In genomic region chr11:34198523-34198922, GRCh38 we compare ENCODE assay signal across 24 cellular contexts.
DNase-seq lines count a peak whose midpoint lies in the region; ATAC-seq, FAIRE-seq and TF ChIP-seq lines count a peak whose summit lies in the region.
"Had no signal": no experiment of that assay in that cellular context is flagged by ENCODE, and none has a peak within 500 bp of the region (broad histone marks: within the 10 kb centered on the region; RNA-seq: fewer than 3 reads in every experiment).

No MANE protein-coding gene starts in this region.

- no peak overlapping the region for H3K4ac ChIP-seq in IMR-90 (ENCODE audit: low read depth, low read length)

- peaks cover 6% of the 10 kb centered on the region; the same call in 1 of the 2 replicates for H3K9me1 ChIP-seq in IMR-90 (ENCODE audit: insufficient read depth, low read length)

- no peaks in the 10 kb centered on the region for H3K9me3 Mint-ChIP-seq in T-helper 2 cell treated with Interferon-gamma antibody and Interleukin-4, amounts not matched to agents 5 μg/mL and 100 μg/mL, for 36 hours
- H3K9me3 Mint-ChIP-seq in activated CD8-positive, alpha-beta T cell treated with anti-CD3 and anti-CD28 coated beads, Interleukin-2, amount 10 ng/mL, durations not matched to agents 7 days and 5 days (ENCODE audit: insufficient read depth): no peaks in the 10 kb centered on the region
- H3K9me3 Mint-ChIP-seq in natural killer cell: no peaks in the 10 kb centered on the region

- no CpG with 5 or more reads among the region's 6 CpGs for WGBS in IMR-90 (ENCODE audit: extremely low coverage in 2 of 2, insufficient read length in 1 of 2), 2 experiments

- H3K4me1 Mint-ChIP-seq in T-helper 2 cell treated with Interferon-gamma antibody and Interleukin-4, amounts not matched to agents 5 μg/mL and 100 μg/mL, for 36 hours (ENCODE audit: low read depth): peaks cover 51% of the 10 kb centered on the region
- H3K4me1 Mint-ChIP-seq in activated CD8-positive, alpha-beta T cell treated with anti-CD3 and anti-CD28 coated beads, Interleukin-2, amount 10 ng/mL, durations not matched to agents 7 days and 5 days (ENCODE audit: low read depth): peaks cover 62% of the 10 kb centered on the region
- H3K4me1 Mint-ChIP-seq in natural killer cell: peaks cover 30% of the 10 kb centered on the region in 2 donors

- H3K36me3 Mint-ChIP-seq in T-helper 2 cell treated with Interferon-gamma antibody and Interleukin-4, amounts not matched to agents 5 μg/mL and 100 μg/mL, for 36 hours (ENCODE audit: low read depth): peaks cover 2% of the 10 kb centered on the region
- H3K36me3 Mint-ChIP-seq in activated CD8-positive, alpha-beta T cell treated with anti-CD3 and anti-CD28 coated beads, Interleukin-2, amount 10 ng/mL, durations not matched to agents 7 days and 5 days (ENCODE audit: low read depth): no peaks in the 10 kb centered on the region
- H3K36me3 Mint-ChIP-seq in natural killer cell: no peaks in the 10 kb centered on the region

- intact Hi-C loops in IMR-90 (cut with micrococcal nuclease): no loop called here
- intact Hi-C loops in natural killer cell (cut with micrococcal nuclease): no loop called here

- H4K8ac ChIP-seq in IMR-90 (ENCODE audit: low read depth in 2 of 2, low read length in 2 of 2): no peak overlapping the region

- H4K20me1 ChIP-seq in IMR-90 (ENCODE audit: insufficient read depth, low read length): no peaks in the 10 kb centered on the region
- H4K20me1 ChIP-seq: BLaER1 treated with 17β-estradiol and CSF1 and Interleukin-3, amounts not matched to agents 10 nM and 100 nM had no signal

- in situ Hi-C loops in IMR-90 (cut with MboI; ENCODE audit: low sequenced_read_pairs): no loop called here

- H3K14ac ChIP-seq in IMR-90 (replicated peaks; ENCODE audit: low read depth, low read length): no peak overlapping the region

- no peak for TF ChIP-seq CTCF in IMR-90 (conservative IDR thresholded peaks at IDR 0.05; ENCODE audit: low read depth, low read length)
- no peak for TF ChIP-seq CTCF in natural killer cell (IDR thresholded peaks at IDR 0.05)

- TF ChIP-seq RAD21 in IMR-90 (IDR thresholded peaks at IDR 0.05; ENCODE audit: low read length): no peak

- H4K5ac ChIP-seq in IMR-90 (ENCODE audit: low read depth, low read length): no peak overlapping the region

- no peak for ATAC-seq in IMR-90 (ENCODE audit: low read depth)
- peak; percentile 78 for ATAC-seq in activated CD8-positive, alpha-beta T cell treated with anti-CD3 and anti-CD28 coated beads, Interleukin-2, amount 10 ng/mL, durations not matched to agents 7 days and 5 days
- ATAC-seq in natural killer cell: peak; percentile 75 to 92 (median 85)
- ATAC-seq: A549, foreskin keratinocyte, GM12878 had no signal

- no peaks in the 10 kb centered on the region for H3K27me3 Mint-ChIP-seq in T-helper 2 cell treated with Interferon-gamma antibody and Interleukin-4, amounts not matched to agents 5 μg/mL and 100 μg/mL, for 36 hours (ENCODE audit: low read depth)
- no peaks in the 10 kb centered on the region for H3K27me3 Mint-ChIP-seq in activated CD8-positive, alpha-beta T cell treated with anti-CD3 and anti-CD28 coated beads, Interleukin-2, amount 10 ng/mL, durations not matched to agents 7 days and 5 days (ENCODE audit: low read depth)
- H3K27me3 Mint-ChIP-seq in natural killer cell (ENCODE audit: low read depth in 2 of 2): peaks cover 0 to 2% of the 10 kb centered on the region in 2 donors

- H3K27ac Mint-ChIP-seq in T-helper 2 cell treated with Interferon-gamma antibody and Interleukin-4, amounts not matched to agents 5 μg/mL and 100 μg/mL, for 36 hours: peak overlapping the region; percentile 69
- H3K27ac Mint-ChIP-seq in activated CD8-positive, alpha-beta T cell treated with anti-CD3 and anti-CD28 coated beads, Interleukin-2, amount 10 ng/mL, durations not matched to agents 7 days and 5 days: peak overlapping the region; percentile 77
- peak overlapping the region in 1 of 2 donors; percentile 42 for H3K27ac Mint-ChIP-seq in natural killer cell

- no peak overlapping the region for H2BK5ac ChIP-seq in IMR-90 (ENCODE audit: low read depth, low read length, poor library complexity, severe bottlenecking)

- H3K4me2 ChIP-seq in IMR-90 (ENCODE audit: low read depth, low read length): no peak overlapping the region
- H3K4me2 ChIP-seq: A549, PC-9 had no signal

- POLR2A ChIA-PET in IMR-90 (lab: Charles Lee; ENCODE audit: unreplicated experiment): no interaction called here
- POLR2A ChIA-PET in activated CD8-positive, alpha-beta T cell treated with anti-CD3 and anti-CD28 coated beads, Interleukin-2, amount 10 ng/mL, durations not matched to agents 7 days and 5 days (lab: Charles Lee): no interaction called here

- H3K56ac ChIP-seq in IMR-90 (ENCODE audit: extremely low read depth, insufficient read depth, low read length): no peak overlapping the region

- no peak overlapping the region for H3K23ac ChIP-seq in IMR-90 (ENCODE audit: low read depth, low read length)

- no peaks in the 10 kb centered on the region for H3K79me1 ChIP-seq in IMR-90 (ENCODE audit: low read depth in 1 of 2, low read length in 2 of 2)

- no peaks in the 10 kb centered on the region for H3K9me3 ChIP-seq in IMR-90 (ENCODE audit: control insufficient read depth, insufficient read depth, low read length)
- H3K9me3 ChIP-seq: A549; BLaER1 treated with 17β-estradiol and CSF1 and Interleukin-3, amounts not matched to agents 10 nM and 100 nM; right atrium auricular region; SJSA1 had no signal

- peak; percentile 16 for DNase-seq in T-helper 2 cell treated with Interferon-gamma antibody and Interleukin-4, amounts not matched to agents 5 μg/mL and 100 μg/mL, for 36 hours (ENCODE audit: low spot score)
- DNase-seq in T-helper 2 cell (no peak), IMR-90 (peak; percentile 32), natural killer cell (no peak), frontal cortex (ENCODE audit: low spot score in 2 of 2) (no peak), SKM-1 treated with dmso at 0.1 percent for 144 hours (lab: John Stamatoyannopoulos, UW; ENCODE audit: unreplicated experiment) (no peak), NCI-H345 (lab: John Stamatoyannopoulos, UW) (no peak)
- peak; percentile 57 for DNase-seq in activated CD8-positive, alpha-beta T cell treated with anti-CD3 and anti-CD28 coated beads, Interleukin-2, amount 10 ng/mL, durations not matched to agents 7 days and 5 days
- DNase-seq: activated CD4-positive, CD25-positive, alpha-beta regulatory T cell; activated gamma-delta T cell; anterior cingulate cortex; central memory CD4-positive, alpha-beta T cell; foreskin keratinocyte; GF-D8; kidney; NCI-H1694; NCI-H82; PC-9 had no signal

- no peak for FAIRE-seq in frontal cortex (lab: Jason Lieb, UNC)
- FAIRE-seq: A549, D721Med, GM12878, kidney had no signal

- H4K91ac ChIP-seq in IMR-90 (ENCODE audit: insufficient read depth, low read depth, low read length): no peak overlapping the region

- CTCF ChIA-PET in IMR-90 (lab: Yijun Ruan, JAX): no interaction called here
- CTCF ChIA-PET in activated CD8-positive, alpha-beta T cell treated with anti-CD3 and anti-CD28 coated beads, Interleukin-2, amount 10 ng/mL, durations not matched to agents 7 days and 5 days (lab: Charles Lee): interaction anchor here (0.9 to 1.6 kb wide), 3 partner anchors 24 to 159 kb away, joined by 3 to 4 read pairs (median 3); partner anchors contain the start of gene ABTB2

- no peak overlapping the region for H2BK20ac ChIP-seq in IMR-90 (ENCODE audit: low read depth, low read length)

- peak overlapping the region; percentile 27; the same call in 1 of the 2 replicates for H2AK5ac ChIP-seq in IMR-90 (ENCODE audit: low read depth, low read length)

- no peak overlapping the region for H2BK15ac ChIP-seq in IMR-90 (ENCODE audit: low read depth, low read length)

- H3K36me3 ChIP-seq in IMR-90 (ENCODE audit: control insufficient read depth, insufficient read depth, low read length): no peaks in the 10 kb centered on the region
- H3K36me3 ChIP-seq: BLaER1 treated with 17β-estradiol and CSF1 and Interleukin-3, amounts not matched to agents 10 nM and 100 nM; SJSA1 had no signal

- no peak overlapping the region for H2AK9ac ChIP-seq in IMR-90 (replicated peaks; ENCODE audit: low read depth, low read length, poor library complexity)

- no peak overlapping the region for H3K4me3 ChIP-seq in IMR-90 (ENCODE audit: insufficient read depth, low read depth, low read length)
- H3K4me3 ChIP-seq: A549; BLaER1 treated with 17β-estradiol and CSF1 and Interleukin-3, amounts not matched to agents 10 nM and 100 nM; GM12878; PC-9; right atrium auricular region; SJSA1 had no signal

- dilution Hi-C loops in IMR-90 (cut with HindIII; ENCODE audit: low sequenced_read_pairs, unreplicated experiment): loop anchor here (25.0 kb wide), 1 partner anchor 139 kb away; no protein-coding TSS in a partner anchor

- no peaks in the 10 kb centered on the region for H3K27me3 ChIP-seq in IMR-90 (ENCODE audit: control insufficient read depth, insufficient read depth, low read length)
- H3K27me3 ChIP-seq: BLaER1 treated with 17β-estradiol and CSF1 and Interleukin-3, amounts not matched to agents 10 nM and 100 nM; foreskin keratinocyte; right atrium auricular region; SJSA1 had no signal

- TF ChIP-seq POLR2A in IMR-90 (IDR thresholded peaks at IDR 0.05; ENCODE audit: low read depth, low read length): no peak

- no peak overlapping the region for H2AFZ ChIP-seq in IMR-90 (replicated peaks; ENCODE audit: low read length, poor library complexity)
- H2AFZ ChIP-seq: PC-9 had no signal

- no TSS peak for BruUV-seq in IMR-90 (replicated peaks; lab: Mats Ljungman, UMichigan)

- H2BK120ac ChIP-seq in IMR-90 (ENCODE audit: low read depth, low read length): no peak overlapping the region

- no peak overlapping the region for H3K27ac ChIP-seq in IMR-90 (ENCODE audit: insufficient read depth, low read length)
- H3K27ac ChIP-seq: A549; BLaER1 treated with 17β-estradiol and CSF1 and Interleukin-3, amounts not matched to agents 10 nM and 100 nM; foreskin keratinocyte; PC-9; right atrium auricular region; SJSA1 had no signal

- peak overlapping the region; percentile 64 for H3K4me3 Mint-ChIP-seq in T-helper 2 cell treated with Interferon-gamma antibody and Interleukin-4, amounts not matched to agents 5 μg/mL and 100 μg/mL, for 36 hours
- H3K4me3 Mint-ChIP-seq in activated CD8-positive, alpha-beta T cell treated with anti-CD3 and anti-CD28 coated beads, Interleukin-2, amount 10 ng/mL, durations not matched to agents 7 days and 5 days: peak overlapping the region; percentile 23
- no peak overlapping the region for H3K4me3 Mint-ChIP-seq in natural killer cell

- H3K18ac ChIP-seq in IMR-90 (ENCODE audit: low read depth, low read length): no peak overlapping the region

- no peak overlapping the region for H3K9ac ChIP-seq in IMR-90 (ENCODE audit: low read depth, low read length)
- H3K9ac ChIP-seq: BLaER1 treated with 17β-estradiol and CSF1 and Interleukin-3, amounts not matched to agents 10 nM and 100 nM had no signal

- peaks cover 1% of the 10 kb centered on the region; the same call in 1 of the 2 replicates for H3K4me1 ChIP-seq in IMR-90 (ENCODE audit: control insufficient read depth, insufficient read depth, low read length)
- H3K4me1 ChIP-seq: foreskin keratinocyte had no signal

TF ChIP-seq in IMR-90, 13 proteins besides CTCF, POLR2A, EP300 and RAD21 (continues in another document):
- TF ChIP-seq MXI1 (IDR thresholded peaks at IDR 0.05; ENCODE audit: borderline replicate concordance, low read depth, low read length) (no peak), NFE2L2 (IDR thresholded peaks at IDR 0.05; ENCODE audit: low read depth, low read length) (no peak), FOS (IDR thresholded peaks at IDR 0.05; ENCODE audit: low read depth, low read length) (no peak), CEBPB (IDR thresholded peaks at IDR 0.05; ENCODE audit: low read depth, low read length) (no peak)

Comparison
In these comparisons a context has a peak if more than half of its experiments do, and no peak if none do; other contexts are left out.
1. DNase-seq: peak in T-helper 2 cell treated with Interferon-gamma antibody and Interleukin-4, amounts not matched to agents 5 μg/mL and 100 μg/mL, for 36 hours (single experiment), IMR-90 (single experiment) and activated CD8-positive, alpha-beta T cell treated with anti-CD3 and anti-CD28 coated beads, Interleukin-2, amount 10 ng/mL, durations not matched to agents 7 days and 5 days (single experiment); none in T-helper 2 cell (0 of 5), natural killer cell (single experiment), frontal cortex (0 of 2), SKM-1 treated with dmso at 0.1 percent for 144 hours (single experiment) and NCI-H345 (single experiment).